In the genomic region with DNA sequence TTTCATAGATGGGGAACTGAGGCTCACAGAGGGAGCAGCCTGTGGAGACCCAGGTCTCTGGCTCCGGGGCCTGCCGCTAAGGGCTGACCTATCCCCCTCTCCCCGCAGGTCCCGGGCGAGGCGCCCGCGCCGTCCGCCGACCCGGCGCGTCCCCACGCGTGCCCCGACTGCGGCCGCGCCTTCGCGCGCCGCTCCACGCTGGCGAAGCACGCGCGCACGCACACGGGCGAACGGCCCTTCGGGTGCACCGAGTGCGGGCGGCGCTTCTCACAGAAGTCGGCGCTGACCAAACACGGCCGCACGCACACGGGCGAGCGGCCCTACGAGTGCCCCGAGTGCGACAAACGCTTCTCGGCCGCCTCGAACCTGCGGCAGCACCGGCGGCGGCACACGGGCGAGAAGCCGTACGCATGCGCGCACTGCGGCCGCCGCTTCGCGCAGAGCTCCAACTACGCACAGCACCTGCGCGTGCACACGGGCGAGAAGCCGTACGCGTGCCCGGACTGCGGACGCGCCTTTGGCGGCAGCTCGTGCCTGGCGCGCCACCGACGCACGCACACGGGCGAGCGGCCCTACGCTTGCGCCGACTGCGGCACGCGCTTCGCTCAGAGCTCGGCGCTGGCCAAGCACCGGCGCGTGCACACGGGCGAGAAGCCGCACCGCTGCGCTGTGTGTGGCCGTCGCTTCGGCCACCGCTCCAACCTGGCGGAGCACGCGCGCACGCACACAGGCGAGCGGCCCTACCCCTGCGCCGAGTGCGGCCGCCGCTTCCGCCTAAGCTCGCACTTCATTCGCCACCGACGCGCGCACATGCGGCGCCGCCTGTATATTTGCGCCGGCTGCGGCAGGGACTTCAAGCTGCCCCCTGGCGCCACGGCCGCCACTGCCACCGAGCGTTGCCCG, we compare ENCODE assay signal across 8 cellular contexts. TPM values are rescaled to one million over a fixed set of nuclear protein-coding genes. Genes with fewer than 3 reads are reported as not detected.
A peak's percentile ranks its signal among the peaks of the same experiment; 100 is the strongest.
DNase-seq lines count a peak whose midpoint lies in the region; ATAC-seq and TF ChIP-seq lines count a peak whose summit lies in the region.

No MANE protein-coding gene starts in this region.

- CTCF ChIA-PET in mammary epithelial cell (lab: Charles Lee; ENCODE audit: low non-redundant PET), result interaction anchor here (0.7 to 0.8 kb wide), 2 partner anchors 140 to 193 kb away, joined by 4 to 6 read pairs; no protein-coding TSS in a partner anchor

- H3K79me2 ChIP-seq in mammary epithelial cell (ENCODE audit: insufficient read depth, low read length), result no peaks in the 10 kb centered on the region

- TF ChIP-seq POLR2A in spleen (IDR thresholded peaks at IDR 0.05), result peak in 1 of 3 donors; percentile 24

- intact Hi-C loops in mammary epithelial cell (cut with micrococcal nuclease) (no loop called here), spleen (cut with DNase I; ENCODE audit: low total_unique reads) (no loop called here)

- no peaks in the 10 kb centered on the region for H3K9me3 ChIP-seq in mammary epithelial cell (replicated peaks; ENCODE audit: insufficient read depth, low read length)
- no peaks in the 10 kb centered on the region for H3K9me3 ChIP-seq in spleen
- no peaks in the 10 kb centered on the region for H3K9me3 ChIP-seq in SJCRH30 (replicated peaks)

- in situ Hi-C loops in mammary epithelial cell (cut with MboI; ENCODE audit: low sequenced_read_pairs in 2 of 2), result loop anchor here (10.0 to 25.0 kb wide), 2 partner anchors 323 to 330 kb away; a partner anchor contains a TSS

- no peaks in the 10 kb centered on the region for H4K20me1 ChIP-seq in mammary epithelial cell (ENCODE audit: insufficient read depth, low read length)

- 3% methylated on average over 50 of the region's 142 CpGs for WGBS in mammary epithelial cell (ENCODE audit: low coverage, missing lambda C conversion rate)
- WGBS in spleen, 5 donors, result 0 to 4% (median 1%) methylated on average over 24 to 142 of the region's 142 CpGs

- no TSS peak for BruUV-seq in mammary epithelial cell (replicated peaks; lab: Mats Ljungman, UMichigan)

- no peak overlapping the region for H3K9ac ChIP-seq in mammary epithelial cell (ENCODE audit: insufficient read depth, low read length)

- TF ChIP-seq CTCF in GM12874 (IDR thresholded peaks at IDR 0.05; ENCODE audit: insufficient read depth, low read depth, low read length), result 0 out of 2 replicates have a peak, but pooled peaks have one; percentile 6
- TF ChIP-seq CTCF in WI38 (IDR thresholded peaks at IDR 0.05; ENCODE audit: low read depth, low read length), result no peak
- TF ChIP-seq CTCF in mammary epithelial cell (conservative IDR thresholded peaks at IDR 0.05 in 1 of 2, IDR thresholded peaks at IDR 0.05 in 1 of 2; ENCODE audit: extremely low read depth in 1 of 2, insufficient read depth in 1 of 2, low read depth in 1 of 2, low read length in 2 of 2), result peak in 1 of 2 donors; percentile 22
- TF ChIP-seq CTCF in spleen (IDR thresholded peaks at IDR 0.05 in 8 of 11, conservative IDR thresholded peaks at IDR 0.05 in 3 of 11), result peak in 9 of 11 experiments; percentile 10 to 48 (median 33)

- H3K36me3 ChIP-seq in mammary epithelial cell (ENCODE audit: insufficient read depth, low read length) (peaks cover 4% of the 10 kb centered on the region), spleen (peaks cover 0 to 39% (median 17%) of the 10 kb centered on the region in 6 donors), SJCRH30 (peaks cover 49% of the 10 kb centered on the region)

- H3K4me1 ChIP-seq in mammary epithelial cell (ENCODE audit: insufficient read depth, low read length) (peaks cover 13% of the 10 kb centered on the region), spleen (peaks cover 4 to 21% (median 16%) of the 10 kb centered on the region in 6 donors), SJCRH30 (no peaks in the 10 kb centered on the region)

- H3K4me2 ChIP-seq in mammary epithelial cell (ENCODE audit: insufficient read depth, low read depth, low read length), result peak overlapping the region; percentile 81

- no peak overlapping the region for H3K27ac ChIP-seq in mammary epithelial cell (ENCODE audit: insufficient read depth, low read depth, low read length)
- peak overlapping the region; percentile 86 to 94 (median 89) for H3K27ac ChIP-seq in spleen
- H3K27ac ChIP-seq in SJCRH30, result no peak overlapping the region

- H3K4me3 ChIP-seq in WI38 (ENCODE audit: low read depth, low read length) (peak overlapping the region; percentile 58), mammary epithelial cell (replicated peaks in 1 of 3; ENCODE audit: insufficient read depth in 1 of 3, low read depth in 2 of 3, low read length in 3 of 3) (peak overlapping the region in 2 of 3 experiments; percentile 50 to 62), spleen (peak overlapping the region; percentile 51 to 77 (median 67)), SJCRH30 (no peak overlapping the region)

- peak; percentile 82 for ATAC-seq in HG02623 (IDR thresholded peaks at IDR 0.05; ENCODE audit: unreplicated experiment)

- H2AFZ ChIP-seq in mammary epithelial cell (ENCODE audit: low read depth, low read length), result peak overlapping the region; percentile 80

- dilution Hi-C loops in mammary epithelial cell (cut with HindIII; ENCODE audit: low sequenced_read_pairs), result loop anchor here (10.0 kb wide), 1 partner anchor 197 kb away; a partner anchor contains a TSS

- peak; percentile 35 for DNase-seq in NCI-H1436 treated with DMSO at 0.1 percent for 48 hours (lab: John Stamatoyannopoulos, UW)
- DNase-seq in mammary epithelial cell, result peak; percentile 92
- peak; percentile 73 for DNase-seq in inferior parietal cortex (ENCODE audit: extremely low spot score)
- peak; percentile 98 for DNase-seq in spleen
- DNase-seq in SJCRH30, result no peak

- H3K27me3 ChIP-seq in mammary epithelial cell (ENCODE audit: insufficient read depth, low read length), result no peaks in the 10 kb centered on the region
- H3K27me3 ChIP-seq in spleen (replicated peaks in 1 of 7), result no peaks in the 10 kb centered on the region
- H3K27me3 ChIP-seq in SJCRH30, result no peaks in the 10 kb centered on the region

RNA-seq across cellular contexts. Expression of a gene that starts 10.3 kb away (rescaled TPM):
- 1 to 10 TPM; 6.3 to 6.5 TPM for total RNA-seq in mammary epithelial cell
- polyA plus RNA-seq in mammary epithelial cell, result 3.3 TPM
- not detected for polyA minus RNA-seq in mammary epithelial cell
- total RNA-seq in spleen, result 10 to 100 TPM in 1 of 7 donors, 1 to 10 TPM in 6; 2.2 to 10.2 (median 3.1) TPM
- 1 to 10 TPM; 2.3 to 3.7 (median 3.1) TPM for polyA plus RNA-seq in spleen
- 10.4 and 14.0 TPM in 2 replicates for total RNA-seq in SJCRH30 (2014; rRNA removed; shearing (Covaris generic))

RNA-seq across cellular contexts. Expression of a gene that starts 12.1 kb away (rescaled TPM):
- total RNA-seq in mammary epithelial cell, result 10 to 100 TPM; 23.3 to 72.8 TPM
- 111 TPM for polyA plus RNA-seq in mammary epithelial cell
- polyA minus RNA-seq in mammary epithelial cell, result 42.4 TPM
- 10 to 100 TPM; 17.6 to 36.3 (median 28.6) TPM for total RNA-seq in spleen
- 10 to 100 TPM; 25.5 to 49.1 (median 41.9) TPM for polyA plus RNA-seq in spleen
- total RNA-seq in SJCRH30 (2014; rRNA removed; shearing (Covaris generic)), result 80.0 and 88.5 TPM in 2 replicates

RNA-seq across cellular contexts. Expression of a gene that starts 22.5 kb away (rescaled TPM):
- 10 to 100 TPM in 1 of 2 donors, 1 to 10 TPM in 1; 8.8 to 17.7 TPM for total RNA-seq in mammary epithelial cell
- 4.7 TPM for polyA plus RNA-seq in mammary epithelial cell
- polyA minus RNA-seq in mammary epithelial cell, result 17.0 TPM
- 10 to 100 TPM in 3 of 7 donors, 1 to 10 TPM in 4; 7.1 to 10.4 (median 9.5) TPM for total RNA-seq in spleen
- polyA plus RNA-seq in spleen, result 1 to 10 TPM; 2.7 to 5.7 (median 3.5) TPM
- total RNA-seq in SJCRH30 (2014; rRNA removed; shearing (Covaris generic)), result 9.3 and 10.1 TPM in 2 replicates

RNA-seq across cellular contexts. Expression of a gene that starts 28.0 kb away (rescaled TPM):
- total RNA-seq in mammary epithelial cell (10 to 100 TPM; 17.0 to 45.1 TPM), spleen (10 to 100 TPM; 35.5 to 54.7 (median 43.7) TPM)
- polyA plus RNA-seq in mammary epithelial cell (42.3 TPM), spleen (10 to 100 TPM; 42.4 to 56.0 (median 49.5) TPM)
- 30.1 TPM for polyA minus RNA-seq in mammary epithelial cell
- 18.2 and 22.9 TPM in 2 replicates for total RNA-seq in SJCRH30 (2014; rRNA removed; shearing (Covaris generic))

RNA-seq across cellular contexts. Expression of a gene that starts 35.3 kb away (rescaled TPM):
- 1 to 10 TPM in 1 of 2 donors, not detected in 1; 2.0 TPM for total RNA-seq in mammary epithelial cell
- polyA plus RNA-seq in mammary epithelial cell, result 0.03 TPM
- not detected for polyA minus RNA-seq in mammary epithelial cell
- total RNA-seq in spleen, result 100 to 1,000 TPM in 1 of 7 donors, 10 to 100 TPM in 6; 38.5 to 105 (median 72.4) TPM
- 100 to 1,000 TPM; 154 to 199 (median 179) TPM for polyA plus RNA-seq in spleen
- 0.23 and 0.45 TPM in 2 replicates for total RNA-seq in SJCRH30 (2014; rRNA removed; shearing (Covaris generic))

Comparison
In these comparisons a context has a peak if more than half of its experiments do, and no peak if none do; other contexts are left out.
1. DNase-seq: peak in NCI-H1436 treated with DMSO at 0.1 percent for 48 hours (single experiment), mammary epithelial cell (single experiment), inferior parietal cortex (single experiment) and spleen (single experiment); none in SJCRH30 (0 of 2).
2. H3K27ac ChIP-seq: peak in spleen (8 of 8); none in mammary epithelial cell (single experiment) and SJCRH30 (single experiment).